ENCODE assay signal across 8 cellular contexts in genomic region chr2:191246820-191247380, GRCh38. TPM values are rescaled to one million over a fixed set of nuclear protein-coding genes. Genes with fewer than 3 reads are reported as not detected.
A peak's percentile ranks its signal among the peaks of the same experiment; 100 is the strongest.
DNase-seq lines count a peak whose midpoint lies in the region; ATAC-seq, FAIRE-seq and TF ChIP-seq lines count a peak whose summit lies in the region.

No MANE protein-coding gene starts in this region.

- TF ChIP-seq POLR2A in H1 (IDR thresholded peaks at IDR 0.05; ENCODE audit: control extremely low read depth in 1 of 2, low read depth in 2 of 2, low read length in 2 of 2): no peak

- no peak overlapping the region for H2BK120ac ChIP-seq in H1 (replicated peaks; ENCODE audit: low read depth, low read length)

- ATAC-seq in HG02884 (IDR thresholded peaks at IDR 0.05; ENCODE audit: unreplicated experiment): no peak

- H3K14ac ChIP-seq in H1 (ENCODE audit: insufficient read length): no peak overlapping the region

- no peaks in the 10 kb centered on the region for H3K9me3 ChIP-seq in A673 (ENCODE audit: low read depth, low read length, poor library complexity, severe bottlenecking)
- H3K9me3 ChIP-seq in H1 (ENCODE audit: insufficient read depth in 2 of 2, low read depth in 1 of 2, low read length in 1 of 2): no peaks in the 10 kb centered on the region
- H3K9me3 ChIP-seq in mucosa of rectum (ENCODE audit: control insufficient read depth in 2 of 2, low read length in 2 of 2): no peaks in the 10 kb centered on the region

- H4K5ac ChIP-seq in H1 (ENCODE audit: insufficient read length, low read depth, low read length): no peak overlapping the region

- H3K36me3 ChIP-seq in A673 (ENCODE audit: insufficient read depth, low read length, poor library complexity, severe bottlenecking) (no peaks in the 10 kb centered on the region), H1 (ENCODE audit: control insufficient read depth in 2 of 4, insufficient read depth in 4 of 4, low read length in 3 of 4) (no peaks in the 10 kb centered on the region), mucosa of rectum (ENCODE audit: control insufficient read depth in 2 of 2, insufficient read depth in 2 of 2, low read length in 2 of 2) (no peaks in the 10 kb centered on the region)

- H3K27ac ChIP-seq in A673 (ENCODE audit: low read depth, low read length, poor library complexity, severe bottlenecking) (no peak overlapping the region), H1 (ENCODE audit: low read depth, low read length) (no peak overlapping the region), mucosa of rectum (ENCODE audit: low read depth in 2 of 2, low read length in 2 of 2) (peak overlapping the region in 1 of 2 donors; percentile 17)

- no peak overlapping the region; the same call in 1 of the 2 replicates for H2BK12ac ChIP-seq in H1 (ENCODE audit: low read depth, low read length)

- 55% methylated on average over 6 of the region's 6 CpGs; no CpG with 5 or more reads in 1 of the 2 experiments for WGBS in H1 (ENCODE audit: extremely low coverage in 1 of 2, insufficient coverage in 1 of 2, insufficient read length in 1 of 2, insufficient replicate concordance in 2 of 2, low coverage in 1 of 2, low lambda C conversion rate in 2 of 2, missing lambda C conversion rate in 1 of 2), 2 experiments

- no peak overlapping the region for H4K8ac ChIP-seq in H1 (ENCODE audit: extremely low read depth, insufficient read depth, low read length)

- H3K23ac ChIP-seq in H1 (ENCODE audit: insufficient read length): no peak overlapping the region

- TF ChIP-seq CTCF in A673 (conservative IDR thresholded peaks at IDR 0.05; ENCODE audit: low read depth, low read length): no peak
- no peak for TF ChIP-seq CTCF in H1 (IDR thresholded peaks at IDR 0.05; ENCODE audit: control extremely low read depth in 1 of 3, insufficient read depth in 1 of 3, low read depth in 1 of 3, low read length in 3 of 3)

- no peak for DNase-seq in A673 (ENCODE audit: low spot score)
- DNase-seq in Jurkat, Clone E6-1 (ENCODE audit: low read depth, low spot score): peak; percentile 16
- DNase-seq in H1 (ENCODE audit: low read depth in 1 of 2, low spot score in 2 of 2): no peak
- no peak for DNase-seq in UCSD-AML1 (lab: John Stamatoyannopoulos, UW; ENCODE audit: unreplicated experiment)
- no peak for DNase-seq in NCI-H1930 (lab: John Stamatoyannopoulos, UW)
- DNase-seq in activated CD4-positive, alpha-beta T cell treated with anti-CD3 and anti-CD28 coated beads, Interleukin-2, amount 50 U/mL, for 4 hours: no peak

- no peak for TF ChIP-seq EP300 in H1 (IDR thresholded peaks at IDR 0.05; ENCODE audit: borderline replicate concordance in 1 of 2, low read depth in 2 of 2, low read length in 2 of 2)

- H4K20me1 ChIP-seq in H1 (replicated peaks in 1 of 2; ENCODE audit: control insufficient read depth in 1 of 2, insufficient read depth in 2 of 2, low read length in 2 of 2): peaks cover 15 to 22% of the 10 kb centered on the region in 2 experiments

- intact Hi-C loops in A673 (cut with micrococcal nuclease; ENCODE audit: unreplicated experiment): loop anchor here (5.0 kb wide), 1 partner anchor 75 kb away; no protein-coding TSS in a partner anchor

- H4K91ac ChIP-seq in H1 (replicated peaks; ENCODE audit: insufficient read length, low read length): peak overlapping the region; percentile 12

- H2AK5ac ChIP-seq in H1 (ENCODE audit: low read depth, low read length): no peak overlapping the region

- H2AFZ ChIP-seq in H1 (ENCODE audit: low read length): no peak overlapping the region

- peaks cover 3% of the 10 kb centered on the region; the same call in 1 of the 2 replicates for H3K23me2 ChIP-seq in H1 (ENCODE audit: low read depth, low read length)

- no peak overlapping the region for H2BK20ac ChIP-seq in H1 (ENCODE audit: low read length)

- H3K56ac ChIP-seq in H1 (replicated peaks; ENCODE audit: insufficient read length, low read depth, low read length): no peak overlapping the region

- H2BK15ac ChIP-seq in H1 (ENCODE audit: low read length): peak overlapping the region; percentile 31; the same call in 1 of the 2 replicates

- H3K4me2 ChIP-seq in H1 (ENCODE audit: insufficient read depth in 1 of 2, low read depth in 2 of 2, low read length in 2 of 2): peak overlapping the region; percentile 80 to 88

- CTCF ChIA-PET in A673 (lab: Charles Lee) (no interaction called here), H1 (lab: Charles Lee; ENCODE audit: partially characterized antibody) (interaction anchor here (0.7 to 1.8 kb wide), 8 partner anchors 10 to 336 kb away, joined by 3 to 6 read pairs (median 3); no protein-coding TSS in a partner anchor)

- no TSS peak for BruUV-seq in A673 (replicated peaks; lab: Mats Ljungman, UMichigan)

- H3K4ac ChIP-seq in H1 (replicated peaks; ENCODE audit: insufficient read length, low read depth, low read length): no peak overlapping the region

- H3K4me1 ChIP-seq in A673 (ENCODE audit: insufficient read depth, low read length, poor library complexity, severe bottlenecking) (peaks cover 15% of the 10 kb centered on the region), H1 (replicated peaks in 1 of 4; ENCODE audit: control insufficient read depth in 3 of 4, insufficient read depth in 4 of 4, low read length in 3 of 4) (peaks cover 0 to 23% (median 12%) of the 10 kb centered on the region in 4 experiments; a peak in 6 of 7 replicates), mucosa of rectum (ENCODE audit: control insufficient read depth in 2 of 2, insufficient read depth in 2 of 2, low read length in 2 of 2) (peaks cover 2 to 9% of the 10 kb centered on the region in 2 donors)

- H3K9ac ChIP-seq in H1 (replicated peaks in 1 of 4; ENCODE audit: extremely low read depth in 1 of 4, low read depth in 3 of 4, low read length in 3 of 4): peak overlapping the region in 2 of 4 experiments; percentile 19 to 88; a peak in 1 of 7 replicates
- no peak overlapping the region for H3K9ac ChIP-seq in mucosa of rectum (ENCODE audit: low read depth in 1 of 2, low read length in 2 of 2)

- POLR2A ChIA-PET in A673 (lab: Charles Lee; ENCODE audit: low non-redundant PET) (no interaction called here), H1 (lab: Charles Lee; ENCODE audit: partially characterized antibody) (interaction anchor here (1.0 to 2.3 kb wide), 6 partner anchors 13 to 195 kb away, joined by 3 to 8 read pairs (median 6); no protein-coding TSS in a partner anchor)

- peak overlapping the region; percentile 71 for H3K4me3 ChIP-seq in A673 (ENCODE audit: low read depth, low read length, poor library complexity, severe bottlenecking)
- H3K4me3 ChIP-seq in Jurkat, Clone E6-1 (ENCODE audit: low read length): peak overlapping the region; percentile 77
- peak overlapping the region; percentile 71 to 80 (median 72); a peak in 7 of 8 replicates for H3K4me3 ChIP-seq in H1 (ENCODE audit: extremely low read depth in 1 of 4, insufficient read depth in 2 of 4, low read depth in 3 of 4, low read length in 4 of 4)
- H3K4me3 ChIP-seq in mucosa of rectum (ENCODE audit: low read length in 2 of 2): peak overlapping the region; percentile 80 to 81

- peaks cover 18 to 58% of the 10 kb centered on the region in 2 experiments for H3K79me2 ChIP-seq in H1 (ENCODE audit: control insufficient read depth in 1 of 2, insufficient read depth in 2 of 2, low read length in 2 of 2)

- H2BK5ac ChIP-seq in H1 (ENCODE audit: low read depth, low read length): no peak overlapping the region

- H3K79me1 ChIP-seq in H1 (ENCODE audit: low read depth, low read length): peaks cover 3% of the 10 kb centered on the region; the same call in 1 of the 2 replicates

- H3K27me3 ChIP-seq in A673 (replicated peaks; ENCODE audit: insufficient read depth, low read depth, low read length, poor library complexity) (no peaks in the 10 kb centered on the region), H1 (replicated peaks in 1 of 4; ENCODE audit: control insufficient read depth in 3 of 4, extremely low read depth in 1 of 4, insufficient read depth in 3 of 4, low read length in 3 of 4) (peaks cover 0 to 3% (median 1%) of the 10 kb centered on the region in 4 experiments; a peak in 2 of 7 replicates), mucosa of rectum (ENCODE audit: control insufficient read depth in 2 of 2, insufficient read depth in 2 of 2, low read length in 2 of 2) (no peaks in the 10 kb centered on the region)

- no peak for FAIRE-seq in H1 (lab: Jason Lieb, UNC)

- peak overlapping the region; percentile 25; the same call in 1 of the 2 replicates for H3K18ac ChIP-seq in H1 (ENCODE audit: extremely low read depth, low read length)

- no peak for TF ChIP-seq RAD21 in H1 (IDR thresholded peaks at IDR 0.05 in 1 of 2, conservative IDR thresholded peaks at IDR 0.05 in 1 of 2; ENCODE audit: low read depth in 2 of 2, low read length in 2 of 2)

TF ChIP-seq in H1, 55 proteins besides CTCF, POLR2A, EP300 and RAD21:
- TF ChIP-seq ATF3 (IDR thresholded peaks at IDR 0.05; ENCODE audit: insufficient read depth, low read depth, low read length) (no peak), BACH1 (IDR thresholded peaks at IDR 0.05; ENCODE audit: low read length) (no peak), SIRT6 (IDR thresholded peaks at IDR 0.05; ENCODE audit: low read length) (no peak), JUND (IDR thresholded peaks at IDR 0.05; ENCODE audit: low read length) (no peak), BRCA1 (IDR thresholded peaks at IDR 0.05; ENCODE audit: low read depth, low read length) (no peak), CBX5 (IDR thresholded peaks at IDR 0.05; ENCODE audit: low read depth, low read length) (no peak), POLR2AphosphoS5 (IDR thresholded peaks at IDR 0.05; ENCODE audit: low read depth, low read length) (no peak), EZH2 (IDR thresholded peaks at IDR 0.05; ENCODE audit: low read depth, low read length, severe bottlenecking) (no peak), CHD1 (IDR thresholded peaks at IDR 0.05; ENCODE audit: low read depth, low read length) (no peak)
TF ChIP-seq in H1: peak in this region for 0.

RNA-seq across cellular contexts. Expression of gene MYO1B, which starts 1.7 kb away (rescaled TPM):
- 37.8 and 48.3 TPM in 2 replicates for total RNA-seq in A673 (2021)
- polyA plus RNA-seq in Jurkat, Clone E6-1 (2012; ENCODE audit: insufficient read depth, insufficient read length): 30.4 TPM
- 55.5 and 61.2 TPM in 2 replicates for total RNA-seq in H1 (2021; fragmentation: NEBNext Ultra II Directional; extraction: Animal tissue kit (Norgen Biotek cat#: 25700))
- 8.7 and 15.5 TPM in 2 replicates for polyA plus RNA-seq in H1 (2011; rRNA removed)
- polyA plus RNA-seq in H1 (2011; cell fraction: cytosol; rRNA removed): 19.2 TPM
- polyA plus RNA-seq in H1 (2011; cell fraction: nucleus; rRNA removed): 14.5 TPM
- 25.4 to 39.3 TPM (median 30.2 TPM) in 4 replicates for polyA plus RNA-seq in H1 (2012, experiment 1 of 2)
- 7.5 TPM for polyA plus RNA-seq in H1 (2012, experiment 2 of 2)
- polyA plus RNA-seq in H1 (2013, experiment 1 of 2): 25.9 TPM
- 25.8 TPM for polyA plus RNA-seq in H1 (2013, experiment 2 of 2)
- polyA minus RNA-seq in H1 (2011; rRNA and poly(A)+ RNA removed): 47.7 and 68.1 TPM in 2 replicates
- polyA minus RNA-seq in H1 (2011; cell fraction: cytosol; rRNA and poly(A)+ RNA removed): 34.9 TPM
- polyA minus RNA-seq in H1 (2011; cell fraction: nucleus; rRNA and poly(A)+ RNA removed): 70.6 TPM
